In the genomic region with DNA sequence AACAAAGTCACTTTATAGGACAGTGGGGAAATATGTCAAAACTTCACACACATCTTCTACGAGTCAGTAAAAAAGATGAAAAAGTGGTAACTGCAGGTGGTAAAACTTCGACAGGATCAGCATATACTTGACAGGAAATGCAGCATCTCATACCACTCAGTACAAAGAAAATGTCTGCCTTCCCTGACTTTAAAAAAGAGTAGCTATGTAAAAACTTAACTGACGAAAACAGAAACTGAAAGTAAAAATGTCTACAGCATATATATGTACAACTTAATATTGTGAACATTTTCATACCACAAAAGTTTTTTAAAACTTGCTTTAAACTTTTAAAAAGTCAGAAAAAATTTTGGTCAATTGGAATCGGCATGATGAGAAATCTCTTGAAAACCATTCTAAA, we compare ENCODE assay signal across 8 cellular contexts. TPM values are rescaled to one million over a fixed set of nuclear protein-coding genes. Genes with fewer than 3 reads are reported as not detected.
DNase-seq lines count a peak whose midpoint lies in the region; ATAC-seq, FAIRE-seq and TF ChIP-seq lines count a peak whose summit lies in the region.

No MANE protein-coding gene starts in this region.

- peaks cover 13 to 56% (median 47%) of the 10 kb centered on the region in 6 donors for H3K4me1 ChIP-seq in spleen

- 1 to 3% (median 2%) methylated on average over 4 of the region's 4 CpGs for WGBS in spleen, 5 donors

- DNase-seq in BJ (ENCODE audit: low read depth) = no peak
- DNase-seq in WTC11 (ENCODE audit: low spot score) = no peak
- peak; percentile 18 for DNase-seq in hepatic stellate cell (ENCODE audit: low spot score)
- DNase-seq in spleen = no peak
- no peak for DNase-seq in D721Med (ENCODE audit: insufficient read length, low spot score)
- no peak for DNase-seq in NCI-H524 (lab: John Stamatoyannopoulos, UW)

- H3K27ac Mint-ChIP-seq in WTC11 = peak overlapping the region; percentile 90; the same call in 1 of the 2 replicates

- no peaks in the 10 kb centered on the region for H3K27me3 Mint-ChIP-seq in WTC11 (ENCODE audit: low read depth)

- H3K4me3 Mint-ChIP-seq in WTC11 = peak overlapping the region; percentile 88

- intact Hi-C loops in spleen (cut with DNase I; ENCODE audit: low total_unique reads) = loop anchor here (10.0 kb wide), 1 partner anchor 109 kb away; the partner anchor contains the start of gene GPR61

- H3K27ac ChIP-seq in spleen = peak overlapping the region; percentile 85 to 96 (median 90)

- TF ChIP-seq CTCF in BJ (IDR thresholded peaks at IDR 0.05; ENCODE audit: insufficient read depth, low read depth, low read length) (no peak), WTC11 (IDR thresholded peaks at IDR 0.05) (no peak), spleen (IDR thresholded peaks at IDR 0.05 in 8 of 11, conservative IDR thresholded peaks at IDR 0.05 in 3 of 11) (no peak), D721Med (IDR thresholded peaks at IDR 0.05; ENCODE audit: insufficient read depth, missing control alignments) (no peak)

- H3K4me3 ChIP-seq in BJ (ENCODE audit: low read depth, low read length) = peak overlapping the region; percentile 77
- H3K4me3 ChIP-seq in spleen = peak overlapping the region; percentile 87 to 99 (median 92)

- POLR2A ChIA-PET in BJ (lab: Charles Lee) = interaction anchor here (0.5 kb wide), 1 partner anchor 21 kb away, joined by 8 read pairs; no protein-coding TSS in a partner anchor
- POLR2A ChIA-PET in WTC11 (lab: Charles Lee) = interaction anchor here (0.7 to 2.2 kb wide), 4 partner anchors 10 to 105 kb away, joined by 3 to 15 read pairs (median 6); partner anchors contain the start of gene ATXN7L2

- CTCF ChIA-PET in BJ (lab: Yijun Ruan, JAX) = interaction anchor here (0.7 to 4.5 kb wide), 7 partner anchors 33 to 107 kb away, joined by 3 to 22 read pairs (median 7); partner anchors contain the start of gene CYB561D1
- CTCF ChIA-PET in WTC11 (lab: Charles Lee) = interaction anchor here (0.6 to 2.8 kb wide), 7 partner anchors 28 to 107 kb away, joined by 3 to 15 read pairs (median 6); partner anchors contain the start of genes ATXN7L2, CYB561D1 and SORT1

- peaks cover 27% of the 10 kb centered on the region for H3K4me1 Mint-ChIP-seq in WTC11

- no peak for FAIRE-seq in D721Med (lab: Jason Lieb, UNC)

- ATAC-seq in HG02798 (IDR thresholded peaks at IDR 0.05; ENCODE audit: poor library complexity, unreplicated experiment) (peak; percentile 10), WTC11 (no peak), GM21737 (IDR thresholded peaks at IDR 0.05; ENCODE audit: unreplicated experiment) (no peak)

- TF ChIP-seq POLR2A in spleen (IDR thresholded peaks at IDR 0.05) = no peak

- no peaks in the 10 kb centered on the region for H3K9me3 Mint-ChIP-seq in WTC11

- H3K36me3 ChIP-seq in BJ (ENCODE audit: control insufficient read depth, insufficient read depth, low read length) = peaks cover 4% of the 10 kb centered on the region
- peaks cover 0 to 23% (median 12%) of the 10 kb centered on the region in 6 donors for H3K36me3 ChIP-seq in spleen

- H3K27me3 ChIP-seq in BJ (ENCODE audit: control insufficient read depth, insufficient read depth, low read length) = no peaks in the 10 kb centered on the region
- no peaks in the 10 kb centered on the region for H3K27me3 ChIP-seq in spleen (replicated peaks in 1 of 7)

- H3K9me3 ChIP-seq in spleen = no peaks in the 10 kb centered on the region

- peaks cover 10% of the 10 kb centered on the region for H3K36me3 Mint-ChIP-seq in WTC11

TF ChIP-seq in WTC11, 78 proteins besides CTCF, POLR2A, EP300 and RAD21:
- no peak for TF ChIP-seq ATF6 (CRISPR knock-in tag; IDR thresholded peaks at IDR 0.05)
- no peak for TF ChIP-seq ZNF512 (CRISPR knock-in tag; IDR thresholded peaks at IDR 0.05; ENCODE audit: borderline replicate concordance)
- TF ChIP-seq GTF2I (CRISPR knock-in tag; conservative IDR thresholded peaks at IDR 0.05) = no peak
- TF ChIP-seq IRF1 (CRISPR knock-in tag; IDR thresholded peaks at IDR 0.05) = no peak
- no peak for TF ChIP-seq ZBTB43 (CRISPR knock-in tag; IDR thresholded peaks at IDR 0.05)
- TF ChIP-seq, protein P1, sequence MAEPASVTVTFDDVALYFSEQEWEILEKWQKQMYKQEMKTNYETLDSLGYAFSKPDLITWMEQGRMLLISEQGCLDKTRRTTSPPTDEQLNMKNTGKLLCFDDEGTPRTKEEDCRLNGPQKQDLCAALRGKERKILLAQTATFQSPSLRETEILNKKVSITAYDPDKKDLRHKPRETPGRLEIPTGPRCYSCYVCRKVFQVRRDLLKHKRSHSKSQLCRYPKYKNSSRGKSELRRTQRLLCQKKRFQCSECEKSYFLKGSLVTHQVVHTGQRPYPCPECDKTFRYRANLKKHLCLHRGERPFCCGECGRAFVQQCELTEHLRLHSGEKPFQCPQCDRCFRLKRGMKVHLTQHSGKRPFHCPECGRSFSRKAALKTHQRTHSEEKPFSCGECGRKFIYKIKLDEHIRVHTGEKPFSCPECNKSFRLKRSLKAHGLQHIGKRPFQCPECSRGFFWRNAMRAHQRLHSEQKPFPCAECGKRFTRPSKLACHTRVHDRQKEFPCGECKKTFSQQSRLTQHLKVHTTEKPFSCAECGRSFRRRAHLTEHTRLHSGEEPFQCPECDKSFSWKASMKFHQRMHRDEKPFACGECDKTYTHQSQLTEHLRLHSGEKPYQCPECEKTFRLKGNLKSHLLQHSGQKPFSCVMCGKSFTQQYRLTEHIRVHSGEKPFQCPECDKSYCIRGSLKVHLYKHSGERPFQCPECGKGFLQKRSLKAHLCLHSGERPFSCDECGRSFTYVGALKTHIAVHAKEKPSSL (CRISPR knock-in tag; conservative IDR thresholded peaks at IDR 0.05) = no peak
- no peak for TF ChIP-seq TCF7 (CRISPR knock-in tag; IDR thresholded peaks at IDR 0.05; ENCODE audit: low read depth)
- TF ChIP-seq ZNF121 (CRISPR knock-in tag; IDR thresholded peaks at IDR 0.05) = no peak

RNA-seq across cellular contexts. Expression of gene PSMA5, which starts 0.9 kb away (rescaled TPM):
- polyA plus RNA-seq in BJ (2011; rRNA removed) (151 and 226 TPM in 2 replicates), spleen (10 to 100 TPM; 35.8 to 63.9 (median 61.2) TPM)
- 47.0 and 57.6 TPM in 2 replicates for polyA minus RNA-seq in BJ (2011; rRNA and poly(A)+ RNA removed)
- total RNA-seq in WTC11 (2021) (115 to 150 TPM (median 119 TPM) in 3 replicates), spleen (10 to 100 TPM; 29.9 to 87.0 (median 62.2) TPM)

RNA-seq across cellular contexts. Expression of gene SORT1, which starts 27.7 kb away (rescaled TPM):
- 38.6 and 52.6 TPM in 2 replicates for polyA plus RNA-seq in BJ (2011; rRNA removed)
- polyA minus RNA-seq in BJ (2011; rRNA and poly(A)+ RNA removed) = 144 and 155 TPM in 2 replicates
- total RNA-seq in WTC11 (2021) = 50.2 to 60.8 TPM (median 55.9 TPM) in 3 replicates
- 10 to 100 TPM; 33.5 to 63.9 (median 43.6) TPM for total RNA-seq in spleen
- 1 to 10 TPM; 2.0 to 6.0 (median 3.5) TPM for polyA plus RNA-seq in spleen

RNA-seq across cellular contexts. Expression of gene SYPL2, which starts 41.0 kb away (rescaled TPM):
- polyA plus RNA-seq in BJ (2011; rRNA removed) (58.8 and 73.1 TPM in 2 replicates), spleen (under 1 TPM; 0.26 to 0.51 (median 0.41) TPM)
- 27.8 and 31.3 TPM in 2 replicates for polyA minus RNA-seq in BJ (2011; rRNA and poly(A)+ RNA removed)
- total RNA-seq in WTC11 (2021) (3.0 to 3.7 TPM (median 3.5 TPM) in 3 replicates), spleen (1 to 10 TPM in 5 of 7 donors, under 1 TPM in 2; 0.46 to 2.5 (median 1.3) TPM)

RNA-seq across cellular contexts. Expression of gene ATXN7L2, which starts 58.3 kb away (rescaled TPM):
- polyA plus RNA-seq in BJ (2011; rRNA removed) (5.7 and 8.7 TPM in 2 replicates), spleen (10 to 100 TPM in 2 of 3 donors, 1 to 10 TPM in 1; 7.1 to 16.8 (median 12.2) TPM)
- polyA minus RNA-seq in BJ (2011; rRNA and poly(A)+ RNA removed) = 6.1 and 7.6 TPM in 2 replicates
- total RNA-seq in WTC11 (2021) (8.9 to 11.1 TPM (median 10.9 TPM) in 3 replicates), spleen (10 to 100 TPM in 2 of 7 donors, 1 to 10 TPM in 5; 7.9 to 11.9 (median 8.7) TPM)
